8 cellular contexts compared by ENCODE assay signal in genomic region chrX:40158036-40158706, GRCh38.
DNase-seq lines count a peak whose midpoint lies in the region; ATAC-seq and TF ChIP-seq lines count a peak whose summit lies in the region.

No MANE protein-coding gene starts in this region.

- no peaks in the 10 kb centered on the region for H3K9me3 Mint-ChIP-seq in effector memory CD8-positive, alpha-beta T cell
- peaks cover 4% of the 10 kb centered on the region for H3K9me3 Mint-ChIP-seq in mesothelial cell of epicardium

- no peak overlapping the region for H3K27ac Mint-ChIP-seq in effector memory CD8-positive, alpha-beta T cell
- peak overlapping the region; percentile 61 for H3K27ac Mint-ChIP-seq in mesothelial cell of epicardium

- peak overlapping the region; percentile 48 for H3K4me3 ChIP-seq in upper lobe of right lung

- H3K4me3 Mint-ChIP-seq in effector memory CD8-positive, alpha-beta T cell, result peak overlapping the region; percentile 61 to 65
- peak overlapping the region; percentile 71 for H3K4me3 Mint-ChIP-seq in mesothelial cell of epicardium

- intact Hi-C loops in upper lobe of right lung (cut with DNase I), result loop anchor here (10.0 kb wide), 1 partner anchor 53 kb away; no protein-coding TSS in a partner anchor

- TF ChIP-seq CTCF in mesothelial cell of epicardium (IDR thresholded peaks at IDR 0.05; ENCODE audit: unreplicated experiment) (peak; percentile 13), upper lobe of right lung (IDR thresholded peaks at IDR 0.05) (peak; percentile 25)

- ATAC-seq in effector memory CD8-positive, alpha-beta T cell (replicated peaks), result peak; percentile 61
- ATAC-seq in upper lobe of right lung, result peak; percentile 82

- H3K27ac ChIP-seq in upper lobe of right lung, result peak overlapping the region; percentile 75

- peaks cover 5 to 6% of the 10 kb centered on the region in 2 donors for H3K4me1 Mint-ChIP-seq in effector memory CD8-positive, alpha-beta T cell (ENCODE audit: low read depth in 2 of 2)
- H3K4me1 Mint-ChIP-seq in mesothelial cell of epicardium, result peaks cover 23% of the 10 kb centered on the region

- H3K27me3 ChIP-seq in upper lobe of right lung, result no peaks in the 10 kb centered on the region

- H3K27me3 Mint-ChIP-seq in effector memory CD8-positive, alpha-beta T cell, result no peaks in the 10 kb centered on the region
- peaks cover 11% of the 10 kb centered on the region for H3K27me3 Mint-ChIP-seq in mesothelial cell of epicardium (ENCODE audit: low read depth)

- DNase-seq in activated effector memory CD4-positive, alpha-beta T cell treated with anti-CD3 and anti-CD28 coated beads, Interleukin-2, amount 50 U/mL, for 16 hours, result peak; percentile 73
- DNase-seq in activated effector memory CD4-positive, alpha-beta T cell treated with Interleukin-2 at 50 U/mL for 16 hours, result no peak
- peak; percentile 41 for DNase-seq in RKO (ENCODE audit: low spot score)
- peak in 1 of 3 experiments; percentile 29 for DNase-seq in effector memory CD8-positive, alpha-beta T cell
- DNase-seq in mesothelial cell of epicardium (ENCODE audit: low spot score in 2 of 2, unreplicated experiment in 2 of 2), result no peak
- DNase-seq in upper lobe of right lung, result peak; percentile 72
- DNase-seq in epidermal melanocyte (ENCODE audit: insufficient read length, low spot score), result no peak
- no peak for DNase-seq in cerebellar nuclear complex (lab: John Stamatoyannopoulos, UW)

- no peaks in the 10 kb centered on the region for H3K36me3 ChIP-seq in upper lobe of right lung

- H3K4me1 ChIP-seq in upper lobe of right lung, result peaks cover 4% of the 10 kb centered on the region

- peaks cover 7% of the 10 kb centered on the region for H3K36me3 Mint-ChIP-seq in effector memory CD8-positive, alpha-beta T cell (ENCODE audit: insufficient read depth)
- H3K36me3 Mint-ChIP-seq in mesothelial cell of epicardium, result no peaks in the 10 kb centered on the region

- H3K9me3 ChIP-seq in upper lobe of right lung, result no peaks in the 10 kb centered on the region

Comparison
In these comparisons a context has a peak if more than half of its experiments do, and no peak if none do; other contexts are left out.
1. DNase-seq: peak in activated effector memory CD4-positive, alpha-beta T cell treated with anti-CD3 and anti-CD28 coated beads, Interleukin-2, amount 50 U/mL, for 16 hours (single experiment), RKO (single experiment) and upper lobe of right lung (single experiment); none in activated effector memory CD4-positive, alpha-beta T cell treated with Interleukin-2 at 50 U/mL for 16 hours (single experiment), mesothelial cell of epicardium (0 of 2), epidermal melanocyte (single experiment) and cerebellar nuclear complex (0 of 2).